29 cellular contexts compared by ENCODE assay signal in the genomic region with DNA sequence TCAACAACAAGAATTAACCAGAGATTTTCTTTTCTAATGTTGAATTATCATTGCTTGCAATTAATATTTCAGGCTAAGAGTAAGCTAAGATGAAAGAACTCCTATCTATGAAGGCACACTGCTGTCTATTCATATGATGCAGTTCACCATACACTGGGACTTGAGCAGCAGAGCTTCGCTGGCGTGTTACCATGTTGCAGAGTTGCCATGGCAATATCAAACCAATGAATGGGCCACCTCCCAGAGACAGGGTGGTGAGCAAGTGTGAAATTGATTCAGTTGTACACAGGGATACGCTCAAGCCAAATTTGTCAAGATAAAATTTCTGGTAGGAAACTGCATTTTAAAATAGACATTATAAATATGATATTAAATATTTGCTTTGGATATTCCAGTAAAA.
DNase-seq lines count a peak whose midpoint lies in the region; ATAC-seq, FAIRE-seq and TF ChIP-seq lines count a peak whose summit lies in the region.
"Had no signal": no experiment of that assay in that cellular context is flagged by ENCODE, and none has a peak within 500 bp of the region (broad histone marks: within the 10 kb centered on the region; RNA-seq: fewer than 3 reads in every experiment).

No MANE protein-coding gene starts in this region.

- H4K20me1 ChIP-seq in K562 (replicated peaks; ENCODE audit: control insufficient read depth, insufficient read depth, low read length) (no peaks in the 10 kb centered on the region), neural cell (ENCODE audit: insufficient read depth) (no peaks in the 10 kb centered on the region), HepG2 (ENCODE audit: insufficient read depth, low read length) (no peaks in the 10 kb centered on the region)

- in situ Hi-C loops in K562 (cut with MboI), result no loop called here
- in situ Hi-C loops in HepG2 (cut with HindIII; ENCODE audit: extremely low pct_ligation_motif_present, low pct_unique_long_range_greater_than_20kb), result no loop called here

- no peaks in the 10 kb centered on the region for H3K9me2 ChIP-seq in neural cell (ENCODE audit: insufficient read depth, low read length)
- H3K9me2 ChIP-seq: SK-N-SH had no signal

- H3K4me2 ChIP-seq in K562 (ENCODE audit: insufficient read depth, low read length) (no peak overlapping the region), neural cell (ENCODE audit: low read length) (no peak overlapping the region), HepG2 (ENCODE audit: low read depth, low read length) (no peak overlapping the region)
- H3K4me2 ChIP-seq: hepatocyte, SK-N-SH had no signal

- H2AFZ ChIP-seq in K562 (ENCODE audit: low read depth, low read length) (no peak overlapping the region), neural cell (ENCODE audit: low read depth, low read length) (no peak overlapping the region), HepG2 (ENCODE audit: low read length) (no peak overlapping the region)
- H2AFZ ChIP-seq: hepatocyte had no signal

- H3K4me1 ChIP-seq in K562 (replicated peaks in 1 of 2; ENCODE audit: control insufficient read depth in 2 of 2, insufficient read depth in 2 of 2, low read length in 2 of 2) (no peaks in the 10 kb centered on the region), HepG2 (ENCODE audit: insufficient read depth, low read length) (no peaks in the 10 kb centered on the region)
- H3K4me1 ChIP-seq: gastrocnemius medialis, suprapubic skin had no signal

- H3K4me3 ChIP-seq in K562 (no peak overlapping the region), neural cell (ENCODE audit: low read length) (no peak overlapping the region), HepG2 (replicated peaks in 1 of 3; ENCODE audit: insufficient read depth in 1 of 3, low read depth in 2 of 3, low read length in 3 of 3) (no peak overlapping the region)
- H3K4me3 ChIP-seq: gastrocnemius medialis, hepatocyte, ovary, suprapubic skin had no signal

- H3K79me2 ChIP-seq in K562 (ENCODE audit: control insufficient read depth, insufficient read depth, low read length) (no peaks in the 10 kb centered on the region), neural cell (replicated peaks; ENCODE audit: insufficient read depth, low read length) (no peaks in the 10 kb centered on the region), HepG2 (ENCODE audit: insufficient read depth, low read length) (no peaks in the 10 kb centered on the region)
- H3K79me2 ChIP-seq: hepatocyte had no signal

- TF ChIP-seq POLR2A in K562 (conservative IDR thresholded peaks at IDR 0.05) (no peak), HepG2 (IDR thresholded peaks at IDR 0.05; ENCODE audit: insufficient read depth in 1 of 2, low read depth in 2 of 2, low read length in 2 of 2) (no peak)

- 69% methylated on average over 3 of the region's 3 CpGs for WGBS in K562 (ENCODE audit: insufficient coverage, low coverage, missing lambda C conversion rate)
- 2% methylated on average over 3 of the region's 3 CpGs for WGBS in HepG2 (ENCODE audit: low lambda C conversion rate)

- H3K9me3 ChIP-seq in K562 (replicated peaks; ENCODE audit: control insufficient read depth, insufficient read depth, low read depth, low read length), result no peaks in the 10 kb centered on the region
- H3K9me3 ChIP-seq in neural cell (ENCODE audit: low read length), result no peaks in the 10 kb centered on the region
- peaks cover 78% of the 10 kb centered on the region for H3K9me3 ChIP-seq in HepG2 (ENCODE audit: low read length)
- H3K9me3 ChIP-seq: gastrocnemius medialis, ovary, SK-N-SH, suprapubic skin had no signal

- no peaks in the 10 kb centered on the region for H3F3A ChIP-seq in neural cell (ENCODE audit: insufficient read depth, low read length, poor library complexity, severe bottlenecking)

- BruUV-seq in K562 (replicated peaks; lab: Mats Ljungman, UMichigan), result no TSS peak
- BruUV-seq in HepG2 (replicated peaks; lab: Mats Ljungman, UMichigan), result no TSS peak

- TF ChIP-seq CTCF in K562 (IDR thresholded peaks at IDR 0.05 in 2 of 3, conservative IDR thresholded peaks at IDR 0.05 in 1 of 3; ENCODE audit: insufficient read depth in 2 of 3, low read depth in 1 of 3, low read length in 3 of 3) (no peak), neural cell (IDR thresholded peaks at IDR 0.05; ENCODE audit: poor library complexity, severe bottlenecking) (no peak), HepG2 (CRISPR knock-in tag; IDR thresholded peaks at IDR 0.05) (no peak)

- H3K27ac ChIP-seq in K562 (ENCODE audit: extremely low read depth, low read depth, low read length), result no peak overlapping the region
- H3K27ac ChIP-seq in neural cell (ENCODE audit: low read length), result peak overlapping the region; percentile 39
- no peak overlapping the region for H3K27ac ChIP-seq in HepG2 (ENCODE audit: extremely low read length, insufficient read depth, low read length)
- H3K27ac ChIP-seq: gastrocnemius medialis, hepatocyte, ovary, suprapubic skin had no signal

- intact Hi-C loops in K562 (cut with micrococcal nuclease), result no loop called here
- intact Hi-C loops in sciatic nerve (cut with DNase I), result no loop called here
- intact Hi-C loops in HepG2 (cut with micrococcal nuclease; ENCODE audit: unreplicated experiment), result no loop called here

- no peak for TF ChIP-seq EP300 in K562 (IDR thresholded peaks at IDR 0.05; ENCODE audit: low read length)
- TF ChIP-seq EP300 in neural cell (conservative IDR thresholded peaks at IDR 0.05; ENCODE audit: poor library complexity, severe bottlenecking), result peak; percentile 26
- TF ChIP-seq EP300 in HepG2 (IDR thresholded peaks at IDR 0.05; ENCODE audit: low read depth in 2 of 2, low read length in 2 of 2), result no peak
- no peak for TF ChIP-seq EP300 in HepG2 (CRISPR knock-in tag; IDR thresholded peaks at IDR 0.05; ENCODE audit: borderline replicate concordance)

- CTCF ChIA-PET in K562 (lab: Yijun Ruan, JAX; ENCODE audit: low intra/inter-chr PET ratio), result no interaction called here
- CTCF ChIA-PET in HepG2 (lab: Yijun Ruan, JAX; ENCODE audit: low intra/inter-chr PET ratio, low total read pairs), result no interaction called here

- FAIRE-seq in K562 (lab: Jason Lieb, UNC), result no peak
- no peak for FAIRE-seq in HepG2 (lab: Jason Lieb, UNC)
- FAIRE-seq: endothelial cell of umbilical vein, GM18507, small intestine had no signal

- POLR2A ChIA-PET in K562 (lab: Yijun Ruan, JAX) (interaction anchor here (0.7 kb wide), 1 partner anchor 27 kb away, joined by 3 read pairs; no protein-coding TSS in a partner anchor), HepG2 (lab: Yijun Ruan, JAX) (no interaction called here)

- H3K36me3 ChIP-seq in K562 (ENCODE audit: control insufficient read depth, insufficient read depth, low read length) (no peaks in the 10 kb centered on the region), neural cell (ENCODE audit: insufficient read depth, low read length) (no peaks in the 10 kb centered on the region), HepG2 (replicated peaks in 1 of 2; ENCODE audit: control insufficient read depth in 1 of 2, insufficient read depth in 2 of 2, low read length in 2 of 2) (no peaks in the 10 kb centered on the region)
- H3K36me3 ChIP-seq: gastrocnemius medialis, ovary, suprapubic skin had no signal

- no peak for TF ChIP-seq RAD21 in K562 (CRISPR knock-in tag; conservative IDR thresholded peaks at IDR 0.05 in 1 of 2, IDR thresholded peaks at IDR 0.05 in 1 of 2)
- no peak for TF ChIP-seq RAD21 in neural cell (conservative IDR thresholded peaks at IDR 0.05)
- no peak for TF ChIP-seq RAD21 in HepG2 (CRISPR knock-in tag; IDR thresholded peaks at IDR 0.05)

- no peaks in the 10 kb centered on the region for H3K9me1 ChIP-seq in K562 (ENCODE audit: control insufficient read depth, insufficient read depth, low read length)

- H3K9ac ChIP-seq in K562 (ENCODE audit: insufficient read depth in 1 of 2, low read depth in 2 of 2, low read length in 2 of 2) (no peak overlapping the region), neural cell (ENCODE audit: low read length) (no peak overlapping the region), HepG2 (ENCODE audit: insufficient read depth, low read depth, low read length) (no peak overlapping the region)
- H3K9ac ChIP-seq: SK-N-SH had no signal

- DNase-seq in DMS53 (lab: John Stamatoyannopoulos, UW), result peak; percentile 64
- DNase-seq in DMS53 treated with DMSO at 0.1 percent for 48 hours (lab: John Stamatoyannopoulos, UW; ENCODE audit: unreplicated experiment), result no peak
- DNase-seq in NCI-H1105 treated with DMSO at 0.1 percent for 48 hours (lab: John Stamatoyannopoulos, UW), result peak; percentile 91
- DNase-seq in K562 (ENCODE audit: extremely low read depth in 1 of 4, low spot score in 3 of 4), result no peak
- DNase-seq in activated CD4-positive, alpha-beta T cell treated with anti-CD3 and anti-CD28 coated beads, Interleukin-2, amount 50 U/mL, for 48 hours, result no peak
- DNase-seq in sciatic nerve (ENCODE audit: low spot score), result no peak
- no peak for DNase-seq in HepG2 (ENCODE audit: low spot score)
- DNase-seq: 8988T; activated naive CD8-positive, alpha-beta T cell treated with anti-CD3 and anti-CD28 coated beads, Interleukin-2, amount 50 U/mL, for 24 hours; activated T-cell treated with anti-CD3 and anti-CD28 coated beads, Interleukin-2, amount 50 U/mL, for 72 hours; EL; gastrocnemius medialis; GOT3; IMR-90; MV-4-11; NCI-H187 treated with DMSO at 0.1 percent for 48 hours; NCI-H2227 treated with DMSO at 0.1 percent for 48 hours; NK-92 treated with Interleukin-12 subunit alpha and Interleukin-12 subunit beta, amount 100 ng/mL, for 24 hours; ovary; PC-3; SK-N-SH; small intestine; stimulated activated naive B cell treated with anti-CD40 and anti-IgM and Interleukin-4, amounts not matched to agents 10 μg/mL and 1 μg/mL and 100 μg/mL, for 72 hours had no signal

- no peaks in the 10 kb centered on the region for H3K27me3 ChIP-seq in K562 (ENCODE audit: control insufficient read depth in 2 of 2, insufficient read depth in 2 of 2, low read length in 2 of 2)
- no peaks in the 10 kb centered on the region for H3K27me3 ChIP-seq in neural cell (ENCODE audit: insufficient read depth, low read depth, low read length)
- H3K27me3 ChIP-seq in HepG2 (ENCODE audit: control insufficient read depth in 1 of 2, insufficient read depth in 2 of 2, low read length in 2 of 2), result no peaks in the 10 kb centered on the region
- H3K27me3 ChIP-seq: gastrocnemius medialis, hepatocyte, ovary, suprapubic skin had no signal

- ATAC-seq in K562 (no peak), sciatic nerve (no peak), HepG2 (no peak)
- ATAC-seq: activated naive CD8-positive, alpha-beta T cell treated with anti-CD3 and anti-CD28 coated beads, Interleukin-2, amount 50 U/mL, for 24 hours; activated T-cell treated with anti-CD3 and anti-CD28 coated beads, Interleukin-2, amount 50 U/mL, for 72 hours; gastrocnemius medialis; natural killer cell treated with Interleukin-12 subunit alpha and Interleukin-12 subunit beta and Interleukin-15 and Interleukin-18, amount 100 ng/mL, for 72 hours; PC-3; stimulated activated naive B cell treated with anti-CD40 and anti-IgM and Interleukin-4, amounts not matched to agents 10 μg/mL and 1 μg/mL and 100 μg/mL, for 72 hours had no signal

TF ChIP-seq in K562, 482 proteins besides CTCF, POLR2A, EP300 and RAD21:
- TF ChIP-seq SMAD4 (CRISPR knock-in tag; conservative IDR thresholded peaks at IDR 0.05) (no peak), RFX1 (IDR thresholded peaks at IDR 0.05) (peak; percentile 45)

TF ChIP-seq in neural cell, 6 proteins besides CTCF, POLR2A, EP300 and RAD21 (continues in another document):
- no peak for TF ChIP-seq MXI1 (conservative IDR thresholded peaks at IDR 0.05; ENCODE audit: poor library complexity, severe bottlenecking)

TF ChIP-seq in HepG2, 621 proteins besides CTCF, POLR2A, EP300 and RAD21 (continues in another document):
- no peak for TF ChIP-seq SPEN (CRISPR knock-in tag; IDR thresholded peaks at IDR 0.05; ENCODE audit: low read depth)

Comparison
In these comparisons a context has a peak if more than half of its experiments do, and no peak if none do; other contexts are left out.
1. DNase-seq: peak in DMS53 (single experiment) and NCI-H1105 treated with DMSO at 0.1 percent for 48 hours (single experiment); none in DMS53 treated with DMSO at 0.1 percent for 48 hours (single experiment), K562 (0 of 4), activated CD4-positive, alpha-beta T cell treated with anti-CD3 and anti-CD28 coated beads, Interleukin-2, amount 50 U/mL, for 48 hours (0 of 2), sciatic nerve (single experiment) and HepG2 (single experiment).